Comparison of ENCODE assay signal across 8 cellular contexts in genomic region chr2:181953773-181954537, GRCh38. TPM values are rescaled to one million over a fixed set of nuclear protein-coding genes. Genes with fewer than 3 reads are reported as not detected.
A peak's percentile ranks its signal among the peaks of the same experiment; 100 is the strongest.
DNase-seq lines count a peak whose midpoint lies in the region; ATAC-seq, FAIRE-seq and TF ChIP-seq lines count a peak whose summit lies in the region.

No MANE protein-coding gene starts in this region.

- peak; percentile 79 for ATAC-seq in GM19455 (IDR thresholded peaks at IDR 0.05; ENCODE audit: unreplicated experiment)
- ATAC-seq in GM19324 (IDR thresholded peaks at IDR 0.05; ENCODE audit: low FRiP score, unreplicated experiment), result no peak

- TF ChIP-seq CTCF in CD14-positive monocyte (IDR thresholded peaks at IDR 0.05) (peak; percentile 72), VCaP (conservative IDR thresholded peaks at IDR 0.05) (peak; percentile 81), bronchial epithelial cell (IDR thresholded peaks at IDR 0.05; ENCODE audit: insufficient read depth, low read length, severe bottlenecking) (peak; percentile 64), kidney epithelial cell (IDR thresholded peaks at IDR 0.05; ENCODE audit: insufficient read depth, low read length, poor library complexity, severe bottlenecking) (peak; percentile 73)

- H3K36me3 Mint-ChIP-seq in CD14-positive monocyte, result no peaks in the 10 kb centered on the region

- H3K27ac Mint-ChIP-seq in CD14-positive monocyte, result peak overlapping the region in 2 of 7 donors; percentile 68 to 82

- intact Hi-C loops in CD14-positive monocyte (cut with micrococcal nuclease), result loop anchor here in 1 of 2 donors (10.0 kb wide), 1 partner anchor 209 kb away; no protein-coding TSS in a partner anchor

- FAIRE-seq in bronchial epithelial cell (lab: Jason Lieb, UNC), result no peak

- H3K4me3 Mint-ChIP-seq in CD14-positive monocyte, result peak overlapping the region; percentile 49 to 64

- no peaks in the 10 kb centered on the region for H3K36me3 ChIP-seq in bronchial epithelial cell (ENCODE audit: control insufficient read depth, insufficient read depth, low read length)
- H3K36me3 ChIP-seq in kidney epithelial cell (ENCODE audit: control insufficient read depth, insufficient read depth, low read length), result no peaks in the 10 kb centered on the region

- peaks cover 0 to 2% (median 0%) of the 10 kb centered on the region in 3 donors for H3K27me3 Mint-ChIP-seq in CD14-positive monocyte (ENCODE audit: low read depth in 3 of 3)

- H3K4me1 Mint-ChIP-seq in CD14-positive monocyte, result peaks cover 11% of the 10 kb centered on the region

- H3K4me3 ChIP-seq in bronchial epithelial cell (ENCODE audit: low read depth, low read length) (no peak overlapping the region), kidney epithelial cell (ENCODE audit: low read depth, low read length) (peak overlapping the region; percentile 30)

- no peak overlapping the region for H3K27ac ChIP-seq in VCaP

- no peak for DNase-seq in CD14-positive monocyte (ENCODE audit: low spot score)
- DNase-seq in HuH-7 (ENCODE audit: low spot score), result peak; percentile 79
- DNase-seq in bronchial epithelial cell (ENCODE audit: low read depth), result peak; percentile 59
- DNase-seq in kidney epithelial cell (ENCODE audit: low read depth), result no peak
- peak; percentile 68 for DNase-seq in stimulated activated CD4-positive, alpha-beta T cell treated with anti-CD3 and anti-CD28 coated beads, Interleukin-4, amount 100 ng/mL, for 24 hours

- no peaks in the 10 kb centered on the region for H3K9me3 Mint-ChIP-seq in CD14-positive monocyte

- H3K27me3 ChIP-seq in bronchial epithelial cell (ENCODE audit: control insufficient read depth, insufficient read depth, low read length) (no peaks in the 10 kb centered on the region), kidney epithelial cell (ENCODE audit: control insufficient read depth, insufficient read depth, low read length) (no peaks in the 10 kb centered on the region)

RNA-seq across cellular contexts. Expression of gene PPP1R1C, which starts 31.7 kb away (rescaled TPM):
- polyA plus RNA-seq in CD14-positive monocyte, result not detected
- 2.1 and 2.7 TPM in 2 replicates for total RNA-seq in bronchial epithelial cell
- 2.1 and 4.9 TPM in 2 replicates for total RNA-seq in kidney epithelial cell

Comparison
In these comparisons a context has a peak if more than half of its experiments do, and no peak if none do; other contexts are left out.
1. DNase-seq: peak in HuH-7 (single experiment), bronchial epithelial cell (single experiment) and stimulated activated CD4-positive, alpha-beta T cell treated with anti-CD3 and anti-CD28 coated beads, Interleukin-4, amount 100 ng/mL, for 24 hours (single experiment); none in CD14-positive monocyte (single experiment) and kidney epithelial cell (single experiment).
2. Peak in every context shown above with its lines, with median percentiles within 50 percentile points of each other: CTCF ChIP-seq.